In the genomic region with DNA sequence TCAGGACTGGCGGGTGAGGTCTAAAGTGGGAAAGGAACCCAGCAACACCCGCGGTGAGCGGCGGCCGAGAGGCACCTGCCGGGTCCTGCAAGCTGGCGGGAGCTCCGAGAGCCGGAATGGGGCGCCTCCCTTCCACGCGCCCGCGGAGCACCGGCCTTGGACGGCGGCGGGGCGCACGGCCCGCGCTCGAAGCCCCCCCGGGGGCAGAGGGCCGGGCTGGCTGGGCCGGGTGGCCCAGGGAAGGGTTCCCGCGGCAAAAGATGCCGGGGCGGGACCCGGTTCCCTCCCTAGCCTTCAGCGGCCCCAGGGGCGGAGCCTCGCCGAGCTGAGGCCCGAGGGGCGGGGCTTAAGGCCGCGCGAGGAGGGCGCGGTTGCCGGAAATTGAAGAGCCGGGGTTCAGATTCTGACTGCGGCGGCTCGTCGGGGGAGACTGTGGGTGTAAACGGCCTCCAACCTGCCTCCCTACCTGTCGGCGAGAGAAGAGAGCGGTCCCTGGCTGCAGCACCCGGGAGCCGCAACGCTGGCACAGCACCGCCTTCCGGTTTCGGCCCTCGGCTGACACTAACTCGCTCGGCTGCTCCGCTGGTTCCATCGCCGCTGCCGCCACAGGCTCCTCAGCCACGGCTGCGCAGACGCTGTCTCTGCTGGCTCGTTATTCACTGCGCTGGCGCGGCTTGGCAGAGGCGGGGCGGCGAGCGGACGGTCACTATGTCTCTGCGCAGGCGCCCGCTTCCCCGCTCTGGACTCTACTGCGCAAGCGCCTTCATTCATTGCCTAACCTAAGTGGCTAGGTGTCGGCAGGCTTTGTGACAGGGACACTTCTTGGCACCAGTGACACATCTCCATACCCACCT, we compare ENCODE assay signal across 1 cellular context.
TF ChIP-seq lines count a peak whose summit lies in the region.

Gene RABIF (minus strand): TSS at position 643 of the 854 bp plus-strand sequence. CDS start 51 bp downstream, at position 592.

TF ChIP-seq in HepG2, 621 proteins besides CTCF, POLR2A, EP300 and RAD21 (continued from another document and continues in another):
- TF ChIP-seq DZIP1 (CRISPR knock-in tag; IDR thresholded peaks at IDR 0.05) (peak; percentile 16; the same call in 1 of the 2 replicates), ZNF235 (CRISPR knock-in tag; IDR thresholded peaks at IDR 0.05; ENCODE audit: borderline replicate concordance) (peak; percentile 88), ZSCAN20 (CRISPR knock-in tag; IDR thresholded peaks at IDR 0.05; ENCODE audit: borderline replicate concordance) (0 out of 2 replicates have a peak, but pooled peaks have one; percentile 35), ZNF788 (CRISPR knock-in tag; IDR thresholded peaks at IDR 0.05; ENCODE audit: borderline replicate concordance) (peak; percentile 81; the same call in 1 of the 2 replicates), ZNF747 (CRISPR knock-in tag; IDR thresholded peaks at IDR 0.05; ENCODE audit: borderline replicate concordance) (peak; percentile 59; the same call in 1 of the 2 replicates), ZNF768 (CRISPR knock-in tag; IDR thresholded peaks at IDR 0.05) (peak; percentile 76), SP5 (CRISPR knock-in tag; IDR thresholded peaks at IDR 0.05; ENCODE audit: borderline replicate concordance, low read depth) (peak; percentile 29), POLR2AphosphoS5 (IDR thresholded peaks at IDR 0.05; ENCODE audit: low read depth, low read length) (peak; percentile 92), CEBPG (CRISPR knock-in tag; IDR thresholded peaks at IDR 0.05) (peak; percentile 87), ZNF317 (CRISPR knock-in tag; IDR thresholded peaks at IDR 0.05) (peak; percentile 88), ETV5 (CRISPR knock-in tag; IDR thresholded peaks at IDR 0.05; ENCODE audit: borderline replicate concordance) (peak; percentile 80), ZNF766 (CRISPR knock-in tag; IDR thresholded peaks at IDR 0.05; ENCODE audit: borderline replicate concordance) (peak; percentile 52; the same call in 1 of the 2 replicates), SUZ12 (IDR thresholded peaks at IDR 0.05; ENCODE audit: low read depth, low read length) (no peak), ZBTB14 (CRISPR knock-in tag; IDR thresholded peaks at IDR 0.05) (0 out of 2 replicates have a peak, but pooled peaks have one; percentile 34), ARID5B (CRISPR knock-in tag; IDR thresholded peaks at IDR 0.05) (peak; percentile 50; the same call in 1 of the 2 replicates), ZNF354B (CRISPR knock-in tag; IDR thresholded peaks at IDR 0.05) (no peak), NR3C1 (CRISPR knock-in tag; IDR thresholded peaks at IDR 0.05) (no peak), ZNF616 (CRISPR knock-in tag; IDR thresholded peaks at IDR 0.05; ENCODE audit: low read depth) (0 out of 2 replicates have a peak, but pooled peaks have one; percentile 62), ZNF331 (CRISPR knock-in tag; IDR thresholded peaks at IDR 0.05) (peak; percentile 66), GTF3A (CRISPR knock-in tag; conservative IDR thresholded peaks at IDR 0.05) (0 out of 2 replicates have a peak, but pooled peaks have one; percentile 22), ZNF33B (CRISPR knock-in tag; IDR thresholded peaks at IDR 0.05) (no peak), ZNF432 (CRISPR knock-in tag; IDR thresholded peaks at IDR 0.05; ENCODE audit: borderline replicate concordance) (no peak), MED1 (CRISPR knock-in tag; IDR thresholded peaks at IDR 0.05) (peak; percentile 68), ZNF414 (CRISPR knock-in tag; IDR thresholded peaks at IDR 0.05) (no peak), MEF2D (CRISPR knock-in tag; IDR thresholded peaks at IDR 0.05) (peak; percentile 18; the same call in 1 of the 2 replicates), IKZF1 (IDR thresholded peaks at IDR 0.05) (no peak), XBP1 (CRISPR knock-in tag; IDR thresholded peaks at IDR 0.05) (no peak), GATAD1 (CRISPR knock-in tag; IDR thresholded peaks at IDR 0.05) (no peak; the same call in none of the 2 replicates), IRF2 (CRISPR knock-in tag; IDR thresholded peaks at IDR 0.05) (0 out of 2 replicates have a peak, but pooled peaks have one; percentile 47), ZNF12 (CRISPR knock-in tag; IDR thresholded peaks at IDR 0.05) (peak; percentile 48), TBL1XR1 (IDR thresholded peaks at IDR 0.05; ENCODE audit: borderline replicate concordance, low read length, partially characterized antibody) (no peak), SRY (CRISPR knock-in tag; IDR thresholded peaks at IDR 0.05) (peak; percentile 71), ZBTB7A (CRISPR knock-in tag; IDR thresholded peaks at IDR 0.05) (peak; percentile 20; the same call in 1 of the 2 replicates), RXRB (CRISPR knock-in tag; IDR thresholded peaks at IDR 0.05; ENCODE audit: borderline replicate concordance) (0 out of 2 replicates have a peak, but pooled peaks have one; percentile 50), ZFP90 (CRISPR knock-in tag; IDR thresholded peaks at IDR 0.05; ENCODE audit: borderline replicate concordance) (peak; percentile 81), TEAD3 (CRISPR knock-in tag; optimal IDR thresholded peaks at IDR 0.05; ENCODE audit: borderline replicate concordance) (peak; percentile 72), ZNF563 (CRISPR knock-in tag; IDR thresholded peaks at IDR 0.05) (peak; percentile 77; the same call in 1 of the 2 replicates), ZNF652 (CRISPR knock-in tag; IDR thresholded peaks at IDR 0.05; ENCODE audit: borderline replicate concordance, low read depth) (0 out of 2 replicates have a peak, but pooled peaks have one; percentile 13), ESRRA (CRISPR knock-in tag; IDR thresholded peaks at IDR 0.05; ENCODE audit: low read depth) (0 out of 2 replicates have a peak, but pooled peaks have one; percentile 50), ZNF619 (CRISPR knock-in tag; IDR thresholded peaks at IDR 0.05) (0 out of 2 replicates have a peak, but pooled peaks have one; percentile 52), ZNF879 (CRISPR knock-in tag; IDR thresholded peaks at IDR 0.05) (0 out of 2 replicates have a peak, but pooled peaks have one; percentile 68), ZNF720 (CRISPR knock-in tag; IDR thresholded peaks at IDR 0.05) (no peak), HNRNPL (IDR thresholded peaks at IDR 0.05; ENCODE audit: low read depth, low read length) (0 out of 2 replicates have a peak, but pooled peaks have one; percentile 39), STAG1 (CRISPR knock-in tag; IDR thresholded peaks at IDR 0.05) (peak; percentile 18; the same call in 1 of the 2 replicates), AGO1 (IDR thresholded peaks at IDR 0.05; ENCODE audit: low read depth, low read length, poor library complexity, severe bottlenecking) (peak; percentile 57), IKZF4 (CRISPR knock-in tag; IDR thresholded peaks at IDR 0.05; ENCODE audit: borderline replicate concordance, low read depth, not compliant biosample characterization) (no peak)
- TF ChIP-seq, protein P1, sequence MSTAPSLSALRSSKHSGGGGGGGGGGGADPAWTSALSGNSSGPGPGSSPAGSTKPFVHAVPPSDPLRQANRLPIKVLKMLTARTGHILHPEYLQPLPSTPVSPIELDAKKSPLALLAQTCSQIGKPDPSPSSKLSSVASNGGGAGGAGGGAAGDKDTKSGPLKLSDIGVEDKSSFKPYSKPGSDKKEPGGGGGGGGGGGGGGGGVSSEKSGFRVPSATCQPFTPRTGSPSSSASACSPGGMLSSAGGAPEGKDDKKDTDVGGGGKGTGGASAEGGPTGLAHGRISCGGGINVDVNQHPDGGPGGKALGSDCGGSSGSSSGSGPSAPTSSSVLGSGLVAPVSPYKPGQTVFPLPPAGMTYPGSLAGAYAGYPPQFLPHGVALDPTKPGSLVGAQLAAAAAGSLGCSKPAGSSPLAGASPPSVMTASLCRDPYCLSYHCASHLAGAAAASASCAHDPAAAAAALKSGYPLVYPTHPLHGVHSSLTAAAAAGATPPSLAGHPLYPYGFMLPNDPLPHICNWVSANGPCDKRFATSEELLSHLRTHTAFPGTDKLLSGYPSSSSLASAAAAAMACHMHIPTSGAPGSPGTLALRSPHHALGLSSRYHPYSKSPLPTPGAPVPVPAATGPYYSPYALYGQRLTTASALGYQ (CRISPR knock-in tag; IDR thresholded peaks at IDR 0.05): 0 out of 2 replicates have a peak, but pooled peaks have one; percentile 55
- TF ChIP-seq, protein P2, sequence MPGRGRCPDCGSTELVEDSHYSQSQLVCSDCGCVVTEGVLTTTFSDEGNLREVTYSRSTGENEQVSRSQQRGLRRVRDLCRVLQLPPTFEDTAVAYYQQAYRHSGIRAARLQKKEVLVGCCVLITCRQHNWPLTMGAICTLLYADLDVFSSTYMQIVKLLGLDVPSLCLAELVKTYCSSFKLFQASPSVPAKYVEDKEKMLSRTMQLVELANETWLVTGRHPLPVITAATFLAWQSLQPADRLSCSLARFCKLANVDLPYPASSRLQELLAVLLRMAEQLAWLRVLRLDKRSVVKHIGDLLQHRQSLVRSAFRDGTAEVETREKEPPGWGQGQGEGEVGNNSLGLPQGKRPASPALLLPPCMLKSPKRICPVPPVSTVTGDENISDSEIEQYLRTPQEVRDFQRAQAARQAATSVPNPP (CRISPR knock-in tag; IDR thresholded peaks at IDR 0.05): 0 out of 2 replicates have a peak, but pooled peaks have one; percentile 41
- TF ChIP-seq, protein P3, sequence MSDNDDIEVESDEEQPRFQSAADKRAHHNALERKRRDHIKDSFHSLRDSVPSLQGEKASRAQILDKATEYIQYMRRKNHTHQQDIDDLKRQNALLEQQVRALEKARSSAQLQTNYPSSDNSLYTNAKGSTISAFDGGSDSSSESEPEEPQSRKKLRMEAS (IDR thresholded peaks at IDR 0.05): no peak; the same call in 1 of the 2 replicates
